2 cellular contexts compared by ENCODE assay signal in genomic region chr17:16923904-16924700, GRCh38.
TF ChIP-seq lines count a peak whose summit lies in the region.

No MANE protein-coding gene starts in this region.

TF ChIP-seq in HepG2, 621 proteins besides CTCF, POLR2A, EP300 and RAD21:
- TF ChIP-seq ZNF414 (CRISPR knock-in tag; IDR thresholded peaks at IDR 0.05) (no peak), SCMH1 (CRISPR knock-in tag; IDR thresholded peaks at IDR 0.05; ENCODE audit: borderline replicate concordance) (no peak), ZBTB33 (CRISPR knock-in tag; IDR thresholded peaks at IDR 0.05) (no peak), ADNP (CRISPR knock-in tag; IDR thresholded peaks at IDR 0.05) (no peak), RNF219 (CRISPR knock-in tag; IDR thresholded peaks at IDR 0.05) (no peak), ZSCAN12 (CRISPR knock-in tag; IDR thresholded peaks at IDR 0.05) (no peak)
TF ChIP-seq in HepG2: peak in this region for 0.

TF ChIP-seq in H1, 55 proteins besides CTCF, POLR2A, EP300 and RAD21:
- TF ChIP-seq GTF2F1 (IDR thresholded peaks at IDR 0.05; ENCODE audit: borderline replicate concordance, low read depth, low read length) (no peak), NRF1 (IDR thresholded peaks at IDR 0.05; ENCODE audit: low read depth, low read length) (no peak), KDM5A (IDR thresholded peaks at IDR 0.05; ENCODE audit: low read length) (no peak), SP2 (IDR thresholded peaks at IDR 0.05; ENCODE audit: low read length) (no peak), ATF3 (IDR thresholded peaks at IDR 0.05; ENCODE audit: insufficient read depth, low read depth, low read length) (no peak), ATF2 (IDR thresholded peaks at IDR 0.05; ENCODE audit: low read length) (no peak), E2F6 (IDR thresholded peaks at IDR 0.05) (no peak), ZNF274 (IDR thresholded peaks at IDR 0.05; ENCODE audit: borderline replicate concordance, extremely low read depth, low read length) (no peak), SAP30 (IDR thresholded peaks at IDR 0.05; ENCODE audit: insufficient read depth, insufficient replicate concordance, low read length) (no peak), CBX5 (IDR thresholded peaks at IDR 0.05; ENCODE audit: low read depth, low read length) (no peak), POLR2AphosphoS5 (IDR thresholded peaks at IDR 0.05; ENCODE audit: low read depth, low read length) (no peak), TAF1 (IDR thresholded peaks at IDR 0.05; ENCODE audit: low read depth, low read length) (no peak), KDM1A (IDR thresholded peaks at IDR 0.05; ENCODE audit: borderline replicate concordance, low read length) (no peak), FOSL1 (IDR thresholded peaks at IDR 0.05; ENCODE audit: insufficient read depth, low read depth, low read length) (no peak), CHD1 (IDR thresholded peaks at IDR 0.05; ENCODE audit: low read depth, low read length) (no peak)
